ENCODE assay signal across 12 cellular contexts in the genomic region with DNA sequence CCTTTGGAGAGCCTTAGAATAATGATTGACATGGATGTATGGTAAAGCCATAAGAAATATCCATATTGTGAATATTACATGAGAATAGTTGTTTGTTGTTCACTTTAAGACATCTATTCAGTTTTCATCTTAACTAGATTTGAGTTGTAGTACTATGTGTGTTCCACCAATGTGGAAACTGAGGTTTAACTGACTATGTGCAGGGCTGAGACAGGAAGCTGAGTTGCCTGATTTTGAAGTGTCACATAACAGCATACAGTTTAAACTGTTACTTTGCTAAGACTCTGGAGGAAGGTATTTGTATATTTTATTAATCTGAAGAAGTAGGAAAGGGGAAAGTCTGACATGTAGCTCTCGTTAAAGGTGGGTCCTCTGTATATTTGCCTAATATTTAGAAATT. TPM values are rescaled to one million over a fixed set of nuclear protein-coding genes. Genes with fewer than 3 reads are reported as not detected.
DNase-seq lines count a peak whose midpoint lies in the region; ATAC-seq and TF ChIP-seq lines count a peak whose summit lies in the region.
"Had no signal": no experiment of that assay in that cellular context is flagged by ENCODE, and none has a peak within 500 bp of the region (broad histone marks: within the 10 kb centered on the region; RNA-seq: fewer than 3 reads in every experiment).

No MANE protein-coding gene starts in this region.

- H3K9me3 ChIP-seq in Panc1 (ENCODE audit: control insufficient read depth, insufficient read depth, low read depth, low read length), result no peaks in the 10 kb centered on the region
- no peaks in the 10 kb centered on the region for H3K9me3 ChIP-seq in ectodermal cell (ENCODE audit: control insufficient read depth, low read length)
- H3K9me3 ChIP-seq: esophagus muscularis mucosa had no signal

- POLR2A ChIA-PET in Panc1 (lab: Charles Lee), result interaction anchor here (0.6 to 1.0 kb wide), 2 partner anchors 40 to 285 kb away, joined by 3 to 15 read pairs; no protein-coding TSS in a partner anchor

- H3K4me3 ChIP-seq in Panc1 (ENCODE audit: low read depth in 2 of 2, low read length in 2 of 2) (peak overlapping the region; percentile 90 to 96; a peak in 3 of 4 replicates), ectodermal cell (ENCODE audit: insufficient read depth, low read depth, low read length) (peak overlapping the region; percentile 1)
- H3K4me3 ChIP-seq: esophagus muscularis mucosa had no signal

- in situ Hi-C loops in Panc1 (cut with HindIII; ENCODE audit: low pct_unique_long_range_greater_than_20kb, low sequenced_read_pairs), result no loop called here

- peaks cover 41% of the 10 kb centered on the region for H3K4me1 ChIP-seq in Panc1 (ENCODE audit: control insufficient read depth, insufficient read depth, low read length)
- H3K4me1 ChIP-seq in ectodermal cell (ENCODE audit: control insufficient read depth, insufficient read depth, low read length), result no peaks in the 10 kb centered on the region

- H3K27me3 Mint-ChIP-seq in activated naive CD4-positive, alpha-beta T cell treated with anti-CD3 and anti-CD28 coated beads, Interleukin-2, amount 10 ng/mL, durations not matched to agents 7 days and 5 days, result peaks cover 6% of the 10 kb centered on the region

- no peak for DNase-seq in activated naive CD4-positive, alpha-beta T cell treated with anti-CD3 and anti-CD28 coated beads, Interleukin-2, amount 10 ng/mL, durations not matched to agents 7 days and 5 days
- DNase-seq in activated naive CD4-positive, alpha-beta T cell treated with Interleukin-2 at 50 U/mL for 16 hours, result no peak
- no peak for DNase-seq in Panc1 (ENCODE audit: low read depth, low spot score)
- no peak for DNase-seq in SKM-1 treated with dmso at 0.1 percent for 144 hours (lab: John Stamatoyannopoulos, UW; ENCODE audit: unreplicated experiment)
- DNase-seq in NCI-H2107 treated with DMSO at 0.1 percent for 48 hours (lab: John Stamatoyannopoulos, UW; ENCODE audit: unreplicated experiment), result no peak
- DNase-seq in cerebellar cortex (ENCODE audit: low spot score), result no peak
- DNase-seq: NCI-H2029 treated with DMSO at 0.1 percent for 48 hours; NCI-H82; stimulated activated CD8-positive, alpha-beta memory T cell treated with anti-CD3 and anti-CD28 coated beads, Interleukin-4, amount 100 ng/mL, for 48 hours had no signal

- peak overlapping the region; percentile 19 for H3K27ac Mint-ChIP-seq in activated naive CD4-positive, alpha-beta T cell treated with anti-CD3 and anti-CD28 coated beads, Interleukin-2, amount 10 ng/mL, durations not matched to agents 7 days and 5 days

- no peak for ATAC-seq in Panc1
- ATAC-seq in GM21390 (IDR thresholded peaks at IDR 0.05; ENCODE audit: unreplicated experiment), result no peak

- H3K36me3 ChIP-seq in Panc1 (ENCODE audit: control insufficient read depth, insufficient read depth, low read length) (peaks cover 36% of the 10 kb centered on the region), ectodermal cell (ENCODE audit: control insufficient read depth, insufficient read depth, low read length) (peaks cover 18% of the 10 kb centered on the region)
- H3K36me3 ChIP-seq: esophagus muscularis mucosa had no signal

- 80% methylated on average over 1 of the region's 1 CpG; no CpG with 5 or more reads in 1 of the 2 experiments for WGBS in ectodermal cell, 2 experiments

- intact Hi-C loops in Panc1 (cut with micrococcal nuclease; ENCODE audit: unreplicated experiment), result no loop called here

- H3K27me3 ChIP-seq in Panc1 (ENCODE audit: control insufficient read depth, insufficient read depth, low read length), result no peaks in the 10 kb centered on the region
- no peaks in the 10 kb centered on the region for H3K27me3 ChIP-seq in ectodermal cell (ENCODE audit: control insufficient read depth, insufficient read depth, low read length, poor library complexity, severe bottlenecking)
- H3K27me3 ChIP-seq: esophagus muscularis mucosa had no signal

- no peaks in the 10 kb centered on the region for H3K9me3 Mint-ChIP-seq in activated naive CD4-positive, alpha-beta T cell treated with anti-CD3 and anti-CD28 coated beads, Interleukin-2, amount 10 ng/mL, durations not matched to agents 7 days and 5 days

- peaks cover 44% of the 10 kb centered on the region for H3K4me1 Mint-ChIP-seq in activated naive CD4-positive, alpha-beta T cell treated with anti-CD3 and anti-CD28 coated beads, Interleukin-2, amount 10 ng/mL, durations not matched to agents 7 days and 5 days

- peaks cover 43% of the 10 kb centered on the region for H3K36me3 Mint-ChIP-seq in activated naive CD4-positive, alpha-beta T cell treated with anti-CD3 and anti-CD28 coated beads, Interleukin-2, amount 10 ng/mL, durations not matched to agents 7 days and 5 days

- H3K27ac ChIP-seq in Panc1 (ENCODE audit: low read length) (peak overlapping the region; percentile 99), ectodermal cell (ENCODE audit: insufficient read depth, low read depth, low read length, poor library complexity, severe bottlenecking) (no peak overlapping the region)
- H3K27ac ChIP-seq: esophagus muscularis mucosa had no signal

- no TSS peak for BruUV-seq in Panc1 (replicated peaks; lab: Mats Ljungman, UMichigan)

- H3K4me3 Mint-ChIP-seq in activated naive CD4-positive, alpha-beta T cell treated with anti-CD3 and anti-CD28 coated beads, Interleukin-2, amount 10 ng/mL, durations not matched to agents 7 days and 5 days, result peak overlapping the region; percentile 89

- CTCF ChIA-PET in activated naive CD4-positive, alpha-beta T cell treated with anti-CD3 and anti-CD28 coated beads, Interleukin-2, amount 10 ng/mL, durations not matched to agents 7 days and 5 days (lab: Charles Lee), result interaction anchor here (1.3 to 9.1 kb wide), 4 partner anchors 9 to 80 kb away, joined by 3 to 55 read pairs (median 6); no protein-coding TSS in a partner anchor
- CTCF ChIA-PET in Panc1 (lab: Charles Lee), result no interaction called here

- no peak for TF ChIP-seq CTCF in Panc1 (IDR thresholded peaks at IDR 0.05)

RNA-seq across cellular contexts. Expression of gene ECT2, which starts 2.1 kb away (rescaled TPM):
- total RNA-seq in Panc1 (2021; ENCODE audit: unreplicated experiment), result 102 TPM
- polyA plus RNA-seq in Panc1 (2012; ENCODE audit: insufficient read length), result 23.7 TPM
- polyA plus RNA-seq in ectodermal cell (2013, experiment 1 of 4), result 81.9 TPM
- polyA plus RNA-seq in ectodermal cell (2013, experiment 2 of 4), result 80.6 TPM
- polyA plus RNA-seq in ectodermal cell (2013, experiment 3 of 4), result 80.2 TPM
- 79.8 TPM for polyA plus RNA-seq in ectodermal cell (2013, experiment 4 of 4)

RNA-seq across cellular contexts. Expression of gene NCEH1, which starts 41.8 kb away (rescaled TPM):
- 73.0 TPM for total RNA-seq in Panc1 (2021; ENCODE audit: unreplicated experiment)
- 31.7 TPM for polyA plus RNA-seq in Panc1 (2012; ENCODE audit: insufficient read length)
- 5.2 TPM for polyA plus RNA-seq in ectodermal cell (2013, experiment 1 of 4)
- 3.2 TPM for polyA plus RNA-seq in ectodermal cell (2013, experiment 2 of 4)
- polyA plus RNA-seq in ectodermal cell (2013, experiment 3 of 4), result 2.8 TPM
- 2.9 TPM for polyA plus RNA-seq in ectodermal cell (2013, experiment 4 of 4)
